ENCODE assay signal across 8 cellular contexts in genomic region chr2:47033102-47033880, GRCh38.
DNase-seq lines count a peak whose midpoint lies in the region; ATAC-seq and TF ChIP-seq lines count a peak whose summit lies in the region.

No MANE protein-coding gene starts in this region.

- POLR2A ChIA-PET in HCT116 (lab: Charles Lee), result no interaction called here

- TF ChIP-seq CTCF in HCT116 (IDR thresholded peaks at IDR 0.05 in 2 of 3, conservative IDR thresholded peaks at IDR 0.05 in 1 of 3; ENCODE audit: borderline replicate concordance in 1 of 3, insufficient read depth in 1 of 3, low read depth in 2 of 3, low read length in 2 of 3) (no peak), smooth muscle cell (IDR thresholded peaks at IDR 0.05; ENCODE audit: borderline replicate concordance, insufficient read depth, poor library complexity, severe bottlenecking) (no peak)

- H3K27ac ChIP-seq in HCT116 (ENCODE audit: low read depth, low read length) (peak overlapping the region; percentile 86), right cardiac atrium (ENCODE audit: low read length) (peak overlapping the region; percentile 96), smooth muscle cell (ENCODE audit: low read depth) (peak overlapping the region; percentile 97)

- RAD21 ChIA-PET in HCT116 (lab: Charles Lee; ENCODE audit: low non-redundant PET in 1 of 2, low total read pairs in 2 of 2, uncharacterized antibody in 2 of 2, unreplicated experiment in 2 of 2), result no interaction called here

- H3K27me3 ChIP-seq in HCT116 (ENCODE audit: insufficient read depth, low read length), result no peaks in the 10 kb centered on the region
- H3K27me3 ChIP-seq in right cardiac atrium (ENCODE audit: control insufficient read depth, insufficient read depth), result no peaks in the 10 kb centered on the region
- no peaks in the 10 kb centered on the region for H3K27me3 ChIP-seq in smooth muscle cell (ENCODE audit: low read depth)

- no peaks in the 10 kb centered on the region for H3K79me2 ChIP-seq in HCT116 (ENCODE audit: insufficient read depth, low read length)
- no peaks in the 10 kb centered on the region for H3K79me2 ChIP-seq in smooth muscle cell (ENCODE audit: low read depth)

- H3K36me3 ChIP-seq in HCT116 (ENCODE audit: control insufficient read depth in 1 of 2, insufficient read depth in 2 of 2, low read length in 2 of 2) (no peaks in the 10 kb centered on the region), smooth muscle cell (ENCODE audit: low read depth) (no peaks in the 10 kb centered on the region)

- H3K9ac ChIP-seq in HCT116 (ENCODE audit: low read length) (peak overlapping the region; percentile 75), smooth muscle cell (ENCODE audit: low read depth) (peak overlapping the region; percentile 94)

- H3K4me2 ChIP-seq in HCT116 (ENCODE audit: low read length), result peak overlapping the region; percentile 67
- peak overlapping the region; percentile 73 for H3K4me2 ChIP-seq in smooth muscle cell

- BruUV-seq in HCT116 (replicated peaks; lab: Mats Ljungman, UMichigan), result no TSS peak

- no peaks in the 10 kb centered on the region for H4K20me1 ChIP-seq in HCT116 (ENCODE audit: insufficient read depth)
- H4K20me1 ChIP-seq in smooth muscle cell (ENCODE audit: low read depth), result no peaks in the 10 kb centered on the region

- intact Hi-C loops in HCT116 (cut with micrococcal nuclease), result no loop called here
- intact Hi-C loops in right cardiac atrium (cut with DNase I), result no loop called here
- intact Hi-C loops in posterior vena cava (cut with DNase I), result no loop called here

- TF ChIP-seq POLR2A in HCT116 (IDR thresholded peaks at IDR 0.05; ENCODE audit: borderline replicate concordance, extremely low read depth, insufficient read depth, insufficient read length), result no peak

- WGBS in right cardiac atrium, result 50% methylated on average over 12 of the region's 12 CpGs
- WGBS in smooth muscle cell (ENCODE audit: low lambda C conversion rate), result 62% methylated on average over 12 of the region's 12 CpGs

- no peak overlapping the region for H2AFZ ChIP-seq in HCT116 (ENCODE audit: low read depth, low read length, poor library complexity, severe bottlenecking)
- no peak overlapping the region for H2AFZ ChIP-seq in smooth muscle cell (ENCODE audit: low read depth)

- no peak for TF ChIP-seq RAD21 in HCT116 (IDR thresholded peaks at IDR 0.05; ENCODE audit: low read depth)

- H3K9me2 ChIP-seq in HCT116 (ENCODE audit: insufficient read depth), result no peaks in the 10 kb centered on the region

- ATAC-seq in HCT116 (no peak), right cardiac atrium (no peak), HG02973 (IDR thresholded peaks at IDR 0.05; ENCODE audit: unreplicated experiment) (no peak), GM21723 (IDR thresholded peaks at IDR 0.05; ENCODE audit: unreplicated experiment) (no peak)

- CTCF ChIA-PET in HCT116 (lab: Charles Lee), result no interaction called here

- DNase-seq in HCT116 (ENCODE audit: low read depth, low spot score) (no peak), SHP77 (lab: John Stamatoyannopoulos, UW) (peak; percentile 76 to 89), right cardiac atrium (peak in 1 of 3 donors; percentile 55), smooth muscle cell (lab: John Stamatoyannopoulos, UW; ENCODE audit: unreplicated experiment) (no peak), posterior vena cava (ENCODE audit: low spot score) (no peak), NCI-H524 (lab: John Stamatoyannopoulos, UW) (no peak)

- H3K4me1 ChIP-seq in HCT116 (ENCODE audit: control insufficient read depth in 1 of 2, insufficient read depth in 2 of 2, low read length in 2 of 2) (peaks cover 78 to 99% of the 10 kb centered on the region in 2 experiments), right cardiac atrium (ENCODE audit: control insufficient read depth, insufficient read depth, low read length) (peaks cover 26% of the 10 kb centered on the region), smooth muscle cell (ENCODE audit: low read depth) (peaks cover 38% of the 10 kb centered on the region)

- H3K9me3 ChIP-seq in HCT116 (ENCODE audit: control insufficient read depth in 1 of 2, insufficient read depth in 1 of 2, low read depth in 1 of 2, low read length in 2 of 2), result no peaks in the 10 kb centered on the region
- no peaks in the 10 kb centered on the region for H3K9me3 ChIP-seq in right cardiac atrium (ENCODE audit: control insufficient read depth, low read length)
- H3K9me3 ChIP-seq in smooth muscle cell (replicated peaks; ENCODE audit: low read depth), result no peaks in the 10 kb centered on the region

- H3K4me3 ChIP-seq in HCT116 (replicated peaks in 1 of 2; ENCODE audit: low read depth in 1 of 2, low read length in 2 of 2) (peak overlapping the region in 1 of 2 experiments; percentile 38; a peak in 2 of 4 replicates), right cardiac atrium (ENCODE audit: low read length) (no peak overlapping the region), smooth muscle cell (no peak overlapping the region)

- H3F3A ChIP-seq in smooth muscle cell (ENCODE audit: low read depth), result peaks cover 14% of the 10 kb centered on the region

TF ChIP-seq in HCT116, 20 proteins besides CTCF, POLR2A, EP300 and RAD21:
- TF ChIP-seq SIN3A (IDR thresholded peaks at IDR 0.05; ENCODE audit: low read depth) (no peak), CEBPB (IDR thresholded peaks at IDR 0.05; ENCODE audit: low read depth) (no peak), JUND (IDR thresholded peaks at IDR 0.05) (no peak), EGR1 (IDR thresholded peaks at IDR 0.05; ENCODE audit: low read depth) (no peak), EZH2 (IDR thresholded peaks at IDR 0.05) (no peak), POLR2AphosphoS5 (IDR thresholded peaks at IDR 0.05; ENCODE audit: low read depth, low read length) (no peak), EZH2phosphoT487 (IDR thresholded peaks at IDR 0.05; ENCODE audit: borderline replicate concordance) (no peak), FOSL1 (IDR thresholded peaks at IDR 0.05; ENCODE audit: low read depth) (no peak), SRF (IDR thresholded peaks at IDR 0.05; ENCODE audit: low read depth) (no peak)
- TF ChIP-seq, protein P1, sequence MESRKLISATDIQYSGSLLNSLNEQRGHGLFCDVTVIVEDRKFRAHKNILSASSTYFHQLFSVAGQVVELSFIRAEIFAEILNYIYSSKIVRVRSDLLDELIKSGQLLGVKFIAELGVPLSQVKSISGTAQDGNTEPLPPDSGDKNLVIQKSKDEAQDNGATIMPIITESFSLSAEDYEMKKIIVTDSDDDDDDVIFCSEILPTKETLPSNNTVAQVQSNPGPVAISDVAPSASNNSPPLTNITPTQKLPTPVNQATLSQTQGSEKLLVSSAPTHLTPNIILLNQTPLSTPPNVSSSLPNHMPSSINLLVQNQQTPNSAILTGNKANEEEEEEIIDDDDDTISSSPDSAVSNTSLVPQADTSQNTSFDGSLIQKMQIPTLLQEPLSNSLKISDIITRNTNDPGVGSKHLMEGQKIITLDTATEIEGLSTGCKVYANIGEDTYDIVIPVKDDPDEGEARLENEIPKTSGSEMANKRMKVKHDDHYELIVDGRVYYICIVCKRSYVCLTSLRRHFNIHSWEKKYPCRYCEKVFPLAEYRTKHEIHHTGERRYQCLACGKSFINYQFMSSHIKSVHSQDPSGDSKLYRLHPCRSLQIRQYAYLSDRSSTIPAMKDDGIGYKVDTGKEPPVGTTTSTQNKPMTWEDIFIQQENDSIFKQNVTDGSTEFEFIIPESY (IDR thresholded peaks at IDR 0.05; ENCODE audit: extremely low read depth, insufficient replicate concordance, low read length), result no peak
- TF ChIP-seq, protein P2, sequence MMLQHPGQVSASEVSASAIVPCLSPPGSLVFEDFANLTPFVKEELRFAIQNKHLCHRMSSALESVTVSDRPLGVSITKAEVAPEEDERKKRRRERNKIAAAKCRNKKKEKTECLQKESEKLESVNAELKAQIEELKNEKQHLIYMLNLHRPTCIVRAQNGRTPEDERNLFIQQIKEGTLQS (IDR thresholded peaks at IDR 0.05), result no peak

Comparison
In these comparisons a context has a peak if more than half of its experiments do, and no peak if none do; other contexts are left out.
1. DNase-seq: peak in SHP77 (2 of 2); none in HCT116 (single experiment), smooth muscle cell (single experiment), posterior vena cava (single experiment) and NCI-H524 (0 of 2).
2. Peak in every context shown above with its lines, with median percentiles within 50 percentile points of each other: H3K27ac ChIP-seq.